ENCODE assay signal across 1 cellular context in the genomic region with DNA sequence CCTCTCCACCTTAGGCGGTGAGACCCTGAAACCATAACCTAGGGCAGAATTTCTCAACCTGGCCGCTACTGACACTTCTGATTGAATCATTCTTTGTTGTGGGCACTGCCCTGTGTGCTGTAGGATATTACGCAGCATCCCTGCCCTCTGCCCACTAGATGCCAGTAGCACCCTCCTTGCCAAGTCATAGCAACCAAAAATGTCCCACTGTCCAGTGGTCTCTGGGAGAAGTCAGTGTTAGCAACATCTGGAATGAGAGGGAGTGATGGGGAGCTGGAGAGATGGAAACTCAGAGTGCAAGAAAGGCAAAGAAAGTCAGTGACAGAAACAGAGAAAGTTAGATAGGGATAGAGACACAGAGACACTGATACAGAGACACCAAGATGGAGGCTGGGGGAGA.
TF ChIP-seq lines count a peak whose summit lies in the region.

No MANE protein-coding gene starts in this region.

TF ChIP-seq in A549, 52 proteins besides CTCF, POLR2A, EP300 and RAD21 (continued from another document):
- TF ChIP-seq MAFK (IDR thresholded peaks at IDR 0.05; ENCODE audit: partially characterized antibody) (no peak), KDM1A (IDR thresholded peaks at IDR 0.05; ENCODE audit: low read depth) (no peak)
- TF ChIP-seq, protein P1, sequence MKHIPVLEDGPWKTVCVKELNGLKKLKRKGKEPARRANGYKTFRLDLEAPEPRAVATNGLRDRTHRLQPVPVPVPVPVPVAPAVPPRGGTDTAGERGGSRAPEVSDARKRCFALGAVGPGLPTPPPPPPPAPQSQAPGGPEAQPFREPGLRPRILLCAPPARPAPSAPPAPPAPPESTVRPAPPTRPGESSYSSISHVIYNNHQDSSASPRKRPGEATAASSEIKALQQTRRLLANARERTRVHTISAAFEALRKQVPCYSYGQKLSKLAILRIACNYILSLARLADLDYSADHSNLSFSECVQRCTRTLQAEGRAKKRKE (CRISPR knock-in tag; IDR thresholded peaks at IDR 0.05; ENCODE audit: low read depth) = no peak
